Comparison of ENCODE assay signal across 9 cellular contexts in genomic region chr13:50991624-50992610, GRCh38.
A peak's percentile ranks its signal among the peaks of the same experiment; 100 is the strongest.
DNase-seq lines count a peak whose midpoint lies in the region; ATAC-seq and TF ChIP-seq lines count a peak whose summit lies in the region.
"Had no signal": no experiment of that assay in that cellular context is flagged by ENCODE, and none has a peak within 500 bp of the region (broad histone marks: within the 10 kb centered on the region; RNA-seq: fewer than 3 reads in every experiment).

No MANE protein-coding gene starts in this region.

- no peaks in the 10 kb centered on the region for H3K79me2 ChIP-seq in Loucy (ENCODE audit: insufficient read depth, low read length)

- H3K4me1 ChIP-seq in Loucy (ENCODE audit: insufficient read depth, low read length, poor library complexity, severe bottlenecking) (peaks cover 33% of the 10 kb centered on the region), Caco-2 (peaks cover 50% of the 10 kb centered on the region)

- H3K36me3 ChIP-seq in Loucy (ENCODE audit: insufficient read depth, low read length) (no peaks in the 10 kb centered on the region), Caco-2 (ENCODE audit: control insufficient read depth, insufficient read depth, low read length) (no peaks in the 10 kb centered on the region)

- H3K4me2 ChIP-seq in Loucy (ENCODE audit: low read depth, low read length, poor library complexity, severe bottlenecking), result peak overlapping the region; percentile 58

- ATAC-seq in GM18861 (IDR thresholded peaks at IDR 0.05; ENCODE audit: unreplicated experiment), result peak; percentile 72
- peak; percentile 91 for ATAC-seq in GM21576 (IDR thresholded peaks at IDR 0.05; ENCODE audit: unreplicated experiment)

- H3K4me1 Mint-ChIP-seq in Caco-2 (ENCODE audit: low read depth, unreplicated experiment) (no peaks in the 10 kb centered on the region), Calu3 (ENCODE audit: low read depth, unreplicated experiment) (no peaks in the 10 kb centered on the region)

- DNase-seq in erythroblast (lab: John Stamatoyannopoulos, UW) (peak; percentile 48 to 72), Caco-2 (no peak), LoVo (ENCODE audit: low spot score) (no peak), Calu3 (no peak), KG1 (lab: John Stamatoyannopoulos, UW) (no peak)

- TF ChIP-seq POLR2A in erythroblast (IDR thresholded peaks at IDR 0.05; ENCODE audit: low read length), result peak; percentile 32

- no peaks in the 10 kb centered on the region for H3K27me3 ChIP-seq in Loucy (ENCODE audit: insufficient read depth, low read length, poor library complexity, severe bottlenecking)
- H3K27me3 ChIP-seq in Caco-2 (replicated peaks; ENCODE audit: control insufficient read depth, insufficient read depth, low read length), result no peaks in the 10 kb centered on the region

- no peak overlapping the region for H2AFZ ChIP-seq in Loucy (ENCODE audit: low read length)

- H3K4me3 Mint-ChIP-seq in Caco-2 (ENCODE audit: unreplicated experiment) (no peak overlapping the region), Calu3 (ENCODE audit: low read depth, unreplicated experiment) (no peak overlapping the region)

- no peaks in the 10 kb centered on the region for H3K9me3 ChIP-seq in Loucy (ENCODE audit: insufficient read depth, low read depth, low read length)
- H3K9me3 ChIP-seq in Caco-2, result no peaks in the 10 kb centered on the region

- H3K27ac Mint-ChIP-seq in Caco-2 (ENCODE audit: unreplicated experiment), result no peak overlapping the region
- no peak overlapping the region for H3K27ac Mint-ChIP-seq in Calu3 (ENCODE audit: unreplicated experiment)

- H3K4me3 ChIP-seq in Loucy (ENCODE audit: low read length, poor library complexity, severe bottlenecking) (peak overlapping the region; percentile 43), Caco-2 (ENCODE audit: low read depth, low read length) (no peak overlapping the region)
- H3K4me3 ChIP-seq: K562 had no signal

- POLR2A ChIA-PET in Caco-2 (lab: Charles Lee), result no interaction called here

- intact Hi-C loops in Caco-2 (cut with micrococcal nuclease; ENCODE audit: unreplicated experiment) (loop anchor here (2.0 kb wide), 2 partner anchors 15 to 43 kb away; no protein-coding TSS in a partner anchor), Calu3 (cut with micrococcal nuclease; ENCODE audit: unreplicated experiment) (no loop called here)

- H3K9ac ChIP-seq in Loucy (ENCODE audit: low read depth, low read length, poor library complexity, severe bottlenecking), result peak overlapping the region; percentile 5

- BruUV-seq in Caco-2 (replicated peaks; lab: Mats Ljungman, UMichigan) (no TSS peak), Calu3 (replicated peaks; lab: Mats Ljungman, UMichigan) (no TSS peak)

- H3K27me3 Mint-ChIP-seq in Caco-2 (ENCODE audit: insufficient read depth, unreplicated experiment) (no peaks in the 10 kb centered on the region), Calu3 (ENCODE audit: unreplicated experiment) (no peaks in the 10 kb centered on the region)

- no peaks in the 10 kb centered on the region for H4K20me1 ChIP-seq in Loucy (ENCODE audit: insufficient read depth, low read length, poor library complexity, severe bottlenecking)

- no peaks in the 10 kb centered on the region for H3K9me2 ChIP-seq in Loucy (replicated peaks; ENCODE audit: low read depth, low read length)

- peaks cover 9% of the 10 kb centered on the region for H3K9me3 Mint-ChIP-seq in Caco-2 (ENCODE audit: unreplicated experiment)
- H3K9me3 Mint-ChIP-seq in Calu3 (ENCODE audit: low read depth, unreplicated experiment), result peaks cover 3% of the 10 kb centered on the region

- CTCF ChIA-PET in Caco-2 (lab: Charles Lee), result no interaction called here
- CTCF ChIA-PET in Calu3 (lab: Charles Lee), result no interaction called here

- TF ChIP-seq CTCF in Loucy (conservative IDR thresholded peaks at IDR 0.05; ENCODE audit: low read length), result no peak
- TF ChIP-seq CTCF in Caco-2 (IDR thresholded peaks at IDR 0.05; ENCODE audit: insufficient read depth in 1 of 2, low read depth in 1 of 2, low read length in 1 of 2, severe bottlenecking in 1 of 2, unreplicated experiment in 1 of 2), result no peak
- no peak for TF ChIP-seq CTCF in Calu3 (IDR thresholded peaks at IDR 0.05; ENCODE audit: unreplicated experiment)

- H3F3A ChIP-seq in Loucy (ENCODE audit: low read depth), result no peaks in the 10 kb centered on the region

- H3K36me3 Mint-ChIP-seq in Caco-2 (ENCODE audit: insufficient read depth, unreplicated experiment) (no peaks in the 10 kb centered on the region), Calu3 (ENCODE audit: insufficient read depth, unreplicated experiment) (no peaks in the 10 kb centered on the region)

Comparison
In these comparisons a context has a peak if more than half of its experiments do, and no peak if none do; other contexts are left out.
1. DNase-seq: peak in erythroblast (2 of 2); none in Caco-2 (0 of 2), LoVo (single experiment), Calu3 (single experiment) and KG1 (single experiment).